8 cellular contexts compared by ENCODE assay signal in genomic region chr1:151311589-151312331, GRCh38.
A peak's percentile ranks its signal among the peaks of the same experiment; 100 is the strongest.
DNase-seq lines count a peak whose midpoint lies in the region; ATAC-seq, FAIRE-seq and TF ChIP-seq lines count a peak whose summit lies in the region.

No MANE protein-coding gene starts in this region.

- peak overlapping the region; percentile 49 for H3K27ac Mint-ChIP-seq in memory B cell

- no peak overlapping the region for H3K4me3 ChIP-seq in choroid plexus epithelial cell (ENCODE audit: low read depth, low read length)

- H3K9me3 Mint-ChIP-seq in memory B cell: no peaks in the 10 kb centered on the region

- H3K4me1 Mint-ChIP-seq in memory B cell: peaks cover 23% of the 10 kb centered on the region

- TF ChIP-seq CTCF in choroid plexus epithelial cell (conservative IDR thresholded peaks at IDR 0.05; ENCODE audit: low read depth, low read length): no peak

- no peak for FAIRE-seq in HTR-8/SVneo (lab: Jason Lieb, UNC)

- ATAC-seq in memory B cell (ENCODE audit: low read depth) (no peak), GM19463 (IDR thresholded peaks at IDR 0.05; ENCODE audit: unreplicated experiment) (no peak)

- no peaks in the 10 kb centered on the region for H3K27me3 Mint-ChIP-seq in memory B cell

- DNase-seq in HTR-8/SVneo (ENCODE audit: insufficient read length, low spot score) (peak; percentile 95), choroid plexus epithelial cell (ENCODE audit: low read depth) (peak; percentile 100), memory B cell (ENCODE audit: low spot score in 2 of 2) (no peak), NCI-H524 (lab: John Stamatoyannopoulos, UW) (no peak), COR-L47 (lab: John Stamatoyannopoulos, UW) (no peak)
- peak; percentile 61 to 79 for DNase-seq in activated CD4-positive, alpha-beta T cell treated with anti-CD3 and anti-CD28 coated beads for 24 hours (ENCODE audit: low read depth in 2 of 2)
- DNase-seq in stimulated activated CD8-positive, alpha-beta memory T cell treated with anti-CD3 and anti-CD28 coated beads, Interleukin-15, amount 100 ng/mL, for 4 hours (ENCODE audit: low read depth in 2 of 2): peak; percentile 56 to 85

- H3K4me3 Mint-ChIP-seq in memory B cell: no peak overlapping the region

- H3K36me3 Mint-ChIP-seq in memory B cell: peaks cover 42% of the 10 kb centered on the region

Comparison
In these comparisons a context has a peak if more than half of its experiments do, and no peak if none do; other contexts are left out.
1. DNase-seq: peak in HTR-8/SVneo (single experiment), activated CD4-positive, alpha-beta T cell treated with anti-CD3 and anti-CD28 coated beads for 24 hours (2 of 2), choroid plexus epithelial cell (single experiment) and stimulated activated CD8-positive, alpha-beta memory T cell treated with anti-CD3 and anti-CD28 coated beads, Interleukin-15, amount 100 ng/mL, for 4 hours (2 of 2); none in memory B cell (0 of 2), NCI-H524 (0 of 2) and COR-L47 (single experiment).